9 cellular contexts compared by ENCODE assay signal in genomic region chr10:43225787-43226153, GRCh38. TPM values are rescaled to one million over a fixed set of nuclear protein-coding genes. Genes with fewer than 3 reads are reported as not detected.
DNase-seq lines count a peak whose midpoint lies in the region; ATAC-seq, FAIRE-seq and TF ChIP-seq lines count a peak whose summit lies in the region.
"Had no signal": no experiment of that assay in that cellular context is flagged by ENCODE, and none has a peak within 500 bp of the region (broad histone marks: within the 10 kb centered on the region; RNA-seq: fewer than 3 reads in every experiment).

No MANE protein-coding gene starts in this region.

- no peaks in the 10 kb centered on the region for H3K36me3 Mint-ChIP-seq in chondrocyte (ENCODE audit: low read depth)

- no peak overlapping the region for H4K91ac ChIP-seq in neuronal stem cell (ENCODE audit: low read depth, low read length, poor library complexity)

- FAIRE-seq in pancreas (lab: Jason Lieb, UNC), result no peak

- peaks cover 48 to 83% (median 77%) of the 10 kb centered on the region in 10 experiments for H3K4me1 ChIP-seq in BLaER1 treated with 17β-estradiol and CSF1 and Interleukin-3, amounts not matched to agents 10 nM and 100 nM
- H3K4me1 ChIP-seq in pancreas, result no peaks in the 10 kb centered on the region
- peaks cover 0 to 7% of the 10 kb centered on the region in 2 donors for H3K4me1 ChIP-seq in neuronal stem cell (ENCODE audit: control insufficient read depth in 2 of 2, insufficient read depth in 1 of 2, low read depth in 1 of 2, low read length in 2 of 2)

- H3K4me3 Mint-ChIP-seq in chondrocyte (ENCODE audit: unreplicated experiment), result no peak overlapping the region

- H2BK120ac ChIP-seq in neuronal stem cell (ENCODE audit: low read depth, low read length), result no peak overlapping the region

- no peak overlapping the region for H2BK12ac ChIP-seq in neuronal stem cell (ENCODE audit: low read length)

- H3K4ac ChIP-seq in neuronal stem cell (ENCODE audit: low read length), result no peak overlapping the region

- H2BK15ac ChIP-seq in neuronal stem cell (ENCODE audit: low read length), result no peak overlapping the region

- H3K4me2 ChIP-seq in BLaER1 treated with 17β-estradiol and CSF1 and Interleukin-3, amounts not matched to agents 10 nM and 100 nM, result peak overlapping the region; percentile 76 to 99 (median 98)
- H3K4me2 ChIP-seq in neuronal stem cell (ENCODE audit: insufficient read depth, low read length, poor library complexity, severe bottlenecking), result no peak overlapping the region

- H2AFZ ChIP-seq in neuronal stem cell (ENCODE audit: low read length), result no peak overlapping the region

- ATAC-seq in pancreas (no peak), GM21619 (IDR thresholded peaks at IDR 0.05; ENCODE audit: unreplicated experiment) (no peak), GM19397 (IDR thresholded peaks at IDR 0.05; ENCODE audit: unreplicated experiment) (no peak)

- H3K18ac ChIP-seq in neuronal stem cell (ENCODE audit: low read length), result no peak overlapping the region

- H3K23ac ChIP-seq in neuronal stem cell (ENCODE audit: low read depth, low read length, poor library complexity), result no peak overlapping the region

- H4K20me1 ChIP-seq in BLaER1 treated with 17β-estradiol and CSF1 and Interleukin-3, amounts not matched to agents 10 nM and 100 nM, result peaks cover 0 to 23% (median 0%) of the 10 kb centered on the region in 11 experiments; a peak in 3 of 22 replicates

- H3K9ac ChIP-seq in BLaER1 treated with 17β-estradiol and CSF1 and Interleukin-3, amounts not matched to agents 10 nM and 100 nM, result peak overlapping the region in 4 of 11 experiments; percentile 9 to 43 (median 20); a peak in 4 of 22 replicates
- no peak overlapping the region for H3K9ac ChIP-seq in neuronal stem cell (ENCODE audit: low read depth, low read length, poor library complexity)

- H3K27me3 ChIP-seq in BLaER1 treated with 17β-estradiol and CSF1 and Interleukin-3, amounts not matched to agents 10 nM and 100 nM, result peaks cover 17 to 31% (median 22%) of the 10 kb centered on the region in 11 experiments
- H3K27me3 ChIP-seq in WERI-Rb-1 (ENCODE audit: insufficient read depth, low read depth, severe bottlenecking), result peaks cover 17% of the 10 kb centered on the region
- peaks cover 0 to 6% (median 2%) of the 10 kb centered on the region in 4 donors for H3K27me3 ChIP-seq in pancreas
- H3K27me3 ChIP-seq in MG63, result no peaks in the 10 kb centered on the region
- peaks cover 15 to 61% (median 38%) of the 10 kb centered on the region in 3 experiments for H3K27me3 ChIP-seq in neuronal stem cell (ENCODE audit: control insufficient read depth in 3 of 3, insufficient read depth in 3 of 3, low read depth in 1 of 3, low read length in 3 of 3)

- no peaks in the 10 kb centered on the region for H3K9me3 Mint-ChIP-seq in chondrocyte (ENCODE audit: low read depth)

- no peak overlapping the region for H4K8ac ChIP-seq in neuronal stem cell (ENCODE audit: low read depth, low read length)

- H3K4me1 Mint-ChIP-seq in chondrocyte (ENCODE audit: low read depth), result peaks cover 6% of the 10 kb centered on the region

- peaks cover 54% of the 10 kb centered on the region for H3K27me3 Mint-ChIP-seq in chondrocyte (ENCODE audit: low read depth)

- no peak overlapping the region for H3K14ac ChIP-seq in neuronal stem cell (ENCODE audit: low read length)

- TF ChIP-seq CTCF in WERI-Rb-1 (IDR thresholded peaks at IDR 0.05; ENCODE audit: low read depth, low read length) (no peak), chondrocyte (IDR thresholded peaks at IDR 0.05) (no peak), pancreas (IDR thresholded peaks at IDR 0.05) (no peak)

- DNase-seq in WERI-Rb-1 (peak; percentile 3), chondrocyte (ENCODE audit: low spot score) (peak; percentile 65), pancreas (peak in 4 of 6 donors; percentile 8 to 43 (median 22)), MG63 (no peak), neuronal stem cell (ENCODE audit: low spot score) (no peak)
- DNase-seq: NCI-H1436 had no signal

- H2AK5ac ChIP-seq in neuronal stem cell (ENCODE audit: low read depth, low read length), result no peak overlapping the region

- H3K27ac Mint-ChIP-seq in chondrocyte (ENCODE audit: unreplicated experiment), result no peak overlapping the region

- 41 to 61% methylated on average over 10 to 11 of the region's 11 CpGs for WGBS in pancreas, 2 donors
- no CpG with 5 or more reads among the region's 11 CpGs for WGBS in neuronal stem cell (ENCODE audit: extremely low coverage in 2 of 2, insufficient read length in 2 of 2, insufficient replicate concordance in 1 of 2), 2 donors

- H3K9me3 ChIP-seq in BLaER1 treated with 17β-estradiol and CSF1 and Interleukin-3, amounts not matched to agents 10 nM and 100 nM (replicated peaks in 1 of 11), result no peaks in the 10 kb centered on the region
- H3K9me3 ChIP-seq in WERI-Rb-1 (ENCODE audit: severe bottlenecking), result no peaks in the 10 kb centered on the region
- no peaks in the 10 kb centered on the region for H3K9me3 ChIP-seq in pancreas
- no peaks in the 10 kb centered on the region for H3K9me3 ChIP-seq in MG63
- no peaks in the 10 kb centered on the region for H3K9me3 ChIP-seq in neuronal stem cell (replicated peaks in 1 of 2; ENCODE audit: control insufficient read depth in 2 of 2, insufficient read depth in 1 of 2, low read depth in 1 of 2, low read length in 2 of 2)

- H3K36me3 ChIP-seq in BLaER1 treated with 17β-estradiol and CSF1 and Interleukin-3, amounts not matched to agents 10 nM and 100 nM, result no peaks in the 10 kb centered on the region
- H3K36me3 ChIP-seq in WERI-Rb-1, result no peaks in the 10 kb centered on the region
- H3K36me3 ChIP-seq in pancreas, result no peaks in the 10 kb centered on the region
- H3K36me3 ChIP-seq in MG63, result no peaks in the 10 kb centered on the region
- no peaks in the 10 kb centered on the region for H3K36me3 ChIP-seq in neuronal stem cell (replicated peaks in 1 of 2; ENCODE audit: control insufficient read depth in 2 of 2, insufficient read depth in 2 of 2, low read length in 2 of 2)

- H3K27ac ChIP-seq in BLaER1 treated with 17β-estradiol and CSF1 and Interleukin-3, amounts not matched to agents 10 nM and 100 nM, result peak overlapping the region in 6 of 11 experiments; percentile 13 to 67 (median 50); a peak in 9 of 22 replicates
- H3K27ac ChIP-seq in WERI-Rb-1 (no peak overlapping the region), pancreas (no peak overlapping the region), neuronal stem cell (replicated peaks; ENCODE audit: low read length) (no peak overlapping the region)

- intact Hi-C loops in pancreas (cut with DNase I), result no loop called here

- H3K4me3 ChIP-seq in BLaER1 treated with 17β-estradiol and CSF1 and Interleukin-3, amounts not matched to agents 10 nM and 100 nM, result no peak overlapping the region
- H3K4me3 ChIP-seq in WERI-Rb-1 (ENCODE audit: low read depth, low read length), result no peak overlapping the region
- H3K4me3 ChIP-seq in pancreas, result no peak overlapping the region
- no peak overlapping the region for H3K4me3 ChIP-seq in MG63
- no peak overlapping the region for H3K4me3 ChIP-seq in neuronal stem cell (ENCODE audit: low read length in 2 of 2)

- H2BK5ac ChIP-seq in neuronal stem cell (ENCODE audit: low read length), result no peak overlapping the region

- peaks cover 1% of the 10 kb centered on the region for H3K79me1 ChIP-seq in neuronal stem cell (ENCODE audit: low read depth, low read length)

RNA-seq across cellular contexts. Expression of gene RASGEF1A, which starts 41.1 kb away (rescaled TPM):
- total RNA-seq in chondrocyte, result 0.05 to 0.18 TPM in 2 of 3 replicates, not detected in the other
- total RNA-seq in pancreas, result 1 to 10 TPM; 1.4 to 5.1 (median 3.1) TPM
- polyA plus RNA-seq in pancreas, result 1 to 10 TPM; 1.4 to 5.2 TPM
- total RNA-seq in MG63 (2014; rRNA removed; shearing (Covaris generic); ENCODE audit: low replicate concordance), result 0.30 TPM in 1 of 2 replicates, not detected in the other
- polyA plus RNA-seq in neuronal stem cell (2013, experiment 1 of 2), result 3.5 TPM
- polyA plus RNA-seq in neuronal stem cell (2013, experiment 2 of 2), result 3.6 TPM

Comparison
In these comparisons a context has a peak if more than half of its experiments do, and no peak if none do; other contexts are left out.
1. H3K27ac ChIP-seq: peak in BLaER1 treated with 17β-estradiol and CSF1 and Interleukin-3, amounts not matched to agents 10 nM and 100 nM (6 of 11); none in WERI-Rb-1 (single experiment), pancreas (0 of 4) and neuronal stem cell (single experiment).
2. DNase-seq: peak in WERI-Rb-1 (single experiment), chondrocyte (single experiment) and pancreas (4 of 6); none in MG63 (single experiment) and neuronal stem cell (single experiment).